Comparison of ENCODE assay signal across 26 cellular contexts in genomic region chr6:24522821-24523175, GRCh38. TPM values are rescaled to one million over a fixed set of nuclear protein-coding genes. Genes with fewer than 3 reads are reported as not detected.
DNase-seq lines count a peak whose midpoint lies in the region; ATAC-seq, FAIRE-seq and TF ChIP-seq lines count a peak whose summit lies in the region.
"Had no signal": no experiment of that assay in that cellular context is flagged by ENCODE, and none has a peak within 500 bp of the region (broad histone marks: within the 10 kb centered on the region; RNA-seq: fewer than 3 reads in every experiment).

No MANE protein-coding gene starts in this region.

- DNase-seq in HepG2 (ENCODE audit: low spot score) (no peak), right lobe of liver (no peak), GM12878 (ENCODE audit: low read depth, low spot score) (no peak), A172 (ENCODE audit: low spot score) (no peak), NCI-H82 (lab: John Stamatoyannopoulos, UW) (no peak), medulla oblongata (ENCODE audit: extremely low spot score) (no peak), cardiac septum (ENCODE audit: low spot score) (no peak)
- DNase-seq: activated CD4-positive, alpha-beta T cell treated with anti-CD3 and anti-CD28 coated beads, Interleukin-2, amount 10 ng/mL, durations not matched to agents 7 days and 5 days; activated effector memory CD4-positive, alpha-beta T cell treated with Interleukin-2 at 50 U/mL for 16 hours; activated T-cell treated with anti-CD3 and anti-CD28 coated beads, Interleukin-2, amount 50 U/mL, for 1 hour; CD8-positive, alpha-beta memory T cell; colonic mucosa; effector CD4-positive, alpha-beta T cell; H9; immature natural killer cell; T-cell; transverse colon had no signal

- POLR2A ChIA-PET in HepG2 (lab: Yijun Ruan, JAX), result no interaction called here
- POLR2A ChIA-PET in GM12878 (lab: Charles Lee), result interaction anchor here (0.6 to 2.1 kb wide), 6 partner anchors 28 to 527 kb away, joined by 3 to 15 read pairs (median 6); partner anchors contain the start of gene ALDH5A1

- SMC1A ChIA-PET in GM12878 (lab: Charles Lee; ENCODE audit: uncharacterized antibody, unreplicated experiment), result interaction anchor here (0.6 to 6.0 kb wide), 31 partner anchors 10 to 491 kb away, joined by 3 to 68 read pairs (median 5); partner anchors contain the start of genes ALDH5A1, GPLD1 and KIAA0319

- no peaks in the 10 kb centered on the region for H3K27me3 Mint-ChIP-seq in nephron (ENCODE audit: low read depth)
- H3K27me3 Mint-ChIP-seq: activated CD4-positive, alpha-beta T cell treated with anti-CD3 and anti-CD28 coated beads, Interleukin-2, amount 10 ng/mL, durations not matched to agents 7 days and 5 days; CD8-positive, alpha-beta memory T cell; T-cell had no signal

- no peaks in the 10 kb centered on the region for H3K9me3 Mint-ChIP-seq in nephron
- H3K9me3 Mint-ChIP-seq: activated CD4-positive, alpha-beta T cell treated with anti-CD3 and anti-CD28 coated beads, Interleukin-2, amount 10 ng/mL, durations not matched to agents 7 days and 5 days; activated naive CD4-positive, alpha-beta T cell treated with anti-CD3 and anti-CD28 coated beads, Interleukin-2, amount 50 U/mL, for 72 hours; CD8-positive, alpha-beta memory T cell; H9; immature natural killer cell; T-cell; WTC11 had no signal

- no peak for ATAC-seq in HepG2
- no peak for ATAC-seq in right lobe of liver
- ATAC-seq in GM12878, result no peak
- ATAC-seq: activated naive CD4-positive, alpha-beta T cell treated with anti-CD3 and anti-CD28 coated beads, Interleukin-2, amount 50 U/mL, for 72 hours; sciatic nerve; T-cell; WTC11 had no signal

- H3K4me1 ChIP-seq in HepG2 (ENCODE audit: insufficient read depth, low read length), result no peaks in the 10 kb centered on the region; the same call in 1 of the 2 replicates
- no peaks in the 10 kb centered on the region for H3K4me1 ChIP-seq in right lobe of liver
- H3K4me1 ChIP-seq in GM12878 (ENCODE audit: control insufficient read depth, insufficient read depth, low read length), result peaks cover 19% of the 10 kb centered on the region
- H3K4me1 ChIP-seq: colonic mucosa, prostate gland, transverse colon had no signal

- no peaks in the 10 kb centered on the region for H4K20me1 ChIP-seq in HepG2 (ENCODE audit: insufficient read depth, low read length)
- H4K20me1 ChIP-seq in GM12878 (ENCODE audit: control insufficient read depth, insufficient read depth), result no peaks in the 10 kb centered on the region

- H3K27ac ChIP-seq in HepG2 (ENCODE audit: extremely low read length, insufficient read depth, low read length) (no peak overlapping the region), right lobe of liver (no peak overlapping the region), GM12878 (ENCODE audit: control insufficient read depth, insufficient read depth) (no peak overlapping the region)
- H3K27ac ChIP-seq: cardiac muscle cell, colonic mucosa, HL-60, prostate gland, RWPE1, transverse colon had no signal

- no peak overlapping the region for H2AFZ ChIP-seq in HepG2 (ENCODE audit: low read length)
- H2AFZ ChIP-seq in GM12878 (ENCODE audit: control insufficient read depth, low read depth, low read length), result peak overlapping the region; percentile 38

- no peak overlapping the region for H3K4me3 Mint-ChIP-seq in nephron
- H3K4me3 Mint-ChIP-seq: activated CD4-positive, alpha-beta T cell treated with anti-CD3 and anti-CD28 coated beads, Interleukin-2, amount 10 ng/mL, durations not matched to agents 7 days and 5 days; CD8-positive, alpha-beta memory T cell; H9; immature natural killer cell; T-cell; WTC11 had no signal

- intact Hi-C loops in HepG2 (cut with micrococcal nuclease; ENCODE audit: unreplicated experiment), result loop anchor here (10.0 kb wide), 1 partner anchor 172 kb away; no protein-coding TSS in a partner anchor
- intact Hi-C loops in right lobe of liver (cut with DNase I), result loop anchor here in 1 of 2 donors (5.0 kb wide), 1 partner anchor 95 kb away; no protein-coding TSS in a partner anchor
- intact Hi-C loops in GM12878 (cut with micrococcal nuclease; ENCODE audit: unreplicated experiment), result loop anchor here (5.0 kb wide), 3 partner anchors 90 to 460 kb away; no protein-coding TSS in a partner anchor
- intact Hi-C loops in cardiac septum (cut with DNase I), result loop anchor here (5.0 kb wide), 1 partner anchor 90 kb away; no protein-coding TSS in a partner anchor

- H3K36me3 ChIP-seq in HepG2 (replicated peaks in 1 of 2; ENCODE audit: control insufficient read depth in 1 of 2, insufficient read depth in 2 of 2, low read length in 2 of 2), result peaks cover 1 to 15% of the 10 kb centered on the region in 2 experiments; a peak in 3 of 5 replicates
- peaks cover 0 to 4% (median under 1%) of the 10 kb centered on the region in 4 donors for H3K36me3 ChIP-seq in right lobe of liver
- no peaks in the 10 kb centered on the region for H3K36me3 ChIP-seq in GM12878 (ENCODE audit: control insufficient read depth in 2 of 2, insufficient read depth in 2 of 2, low read length in 1 of 2)
- H3K36me3 ChIP-seq: cardiac muscle cell, colonic mucosa, prostate gland, transverse colon had no signal

- H3K4me2 ChIP-seq in HepG2 (ENCODE audit: low read depth, low read length) (no peak overlapping the region), GM12878 (ENCODE audit: control insufficient read depth, insufficient read depth) (no peak overlapping the region)

- H3K9me3 ChIP-seq in HepG2 (ENCODE audit: low read length) (no peaks in the 10 kb centered on the region), right lobe of liver (no peaks in the 10 kb centered on the region), GM12878 (replicated peaks; ENCODE audit: control insufficient read depth, insufficient read depth, low read length) (no peaks in the 10 kb centered on the region)
- H3K9me3 ChIP-seq: colonic mucosa, prostate gland, transverse colon had no signal

- H3K27me3 ChIP-seq in HepG2 (ENCODE audit: control insufficient read depth in 1 of 2, insufficient read depth in 2 of 2, low read length in 2 of 2) (no peaks in the 10 kb centered on the region), right lobe of liver (no peaks in the 10 kb centered on the region), GM12878 (replicated peaks in 1 of 2; ENCODE audit: control insufficient read depth in 2 of 2, insufficient read depth in 2 of 2, low read length in 1 of 2) (no peaks in the 10 kb centered on the region)
- H3K27me3 ChIP-seq: cardiac muscle cell, colonic mucosa, transverse colon had no signal

- 98% methylated on average over 6 of the region's 6 CpGs for WGBS in HepG2 (ENCODE audit: low lambda C conversion rate)
- WGBS in right lobe of liver (ENCODE audit: insufficient coverage, low coverage, low lambda C conversion rate, missing lambda C conversion rate), result 77% methylated on average over 6 of the region's 6 CpGs
- 75% methylated on average over 6 of the region's 6 CpGs for WGBS in GM12878 (ENCODE audit: insufficient coverage, insufficient replicate concordance, low lambda C conversion rate, missing lambda C conversion rate)

- no peak for TF ChIP-seq POLR2A in HepG2 (IDR thresholded peaks at IDR 0.05; ENCODE audit: insufficient read depth in 1 of 2, low read depth in 2 of 2, low read length in 2 of 2)
- no peak for TF ChIP-seq POLR2A in right lobe of liver (IDR thresholded peaks at IDR 0.05)
- no peak for TF ChIP-seq POLR2A in GM12878 (IDR thresholded peaks at IDR 0.05; ENCODE audit: low read depth, low read length)

- no peak for FAIRE-seq in HepG2 (lab: Jason Lieb, UNC)
- no peak for FAIRE-seq in GM12878 (lab: Jason Lieb, UNC)
- FAIRE-seq: A204.1 had no signal

- in situ Hi-C loops in HepG2 (cut with HindIII; ENCODE audit: extremely low pct_ligation_motif_present, low pct_unique_long_range_greater_than_20kb), result loop anchor here (5.0 kb wide), 1 partner anchor 90 kb away; no protein-coding TSS in a partner anchor
- in situ Hi-C loops in GM12878 (cut with MboI), result loop anchor here (5.0 to 10.0 kb wide), 2 partner anchors 175 to 238 kb away; no protein-coding TSS in a partner anchor

- TF ChIP-seq EP300 in HepG2 (IDR thresholded peaks at IDR 0.05; ENCODE audit: low read depth in 2 of 2, low read length in 2 of 2), result no peak
- no peak for TF ChIP-seq EP300 in HepG2 (CRISPR knock-in tag; IDR thresholded peaks at IDR 0.05; ENCODE audit: borderline replicate concordance)
- TF ChIP-seq EP300 in GM12878 (IDR thresholded peaks at IDR 0.05; ENCODE audit: borderline replicate concordance in 1 of 2, control insufficient read depth in 1 of 2, low read depth in 2 of 2, low read length in 2 of 2), result no peak

- RAD21 ChIA-PET in GM12878 (lab: Charles Lee; ENCODE audit: unreplicated experiment), result interaction anchor here (0.5 to 4.4 kb wide), 15 partner anchors 21 to 495 kb away, joined by 3 to 81 read pairs (median 4); partner anchors contain the start of gene ALDH5A1

- H3K79me2 ChIP-seq in HepG2 (ENCODE audit: insufficient read depth, low read length) (no peaks in the 10 kb centered on the region), GM12878 (ENCODE audit: control insufficient read depth, insufficient read depth, low read length) (no peaks in the 10 kb centered on the region)

- peaks cover 16% of the 10 kb centered on the region for H3K36me3 Mint-ChIP-seq in nephron (ENCODE audit: low read depth)
- H3K36me3 Mint-ChIP-seq: activated naive CD4-positive, alpha-beta T cell treated with anti-CD3 and anti-CD28 coated beads, Interleukin-2, amount 50 U/mL, for 72 hours; WTC11 had no signal

- TF ChIP-seq CTCF in HepG2 (CRISPR knock-in tag; IDR thresholded peaks at IDR 0.05) (no peak), right lobe of liver (IDR thresholded peaks at IDR 0.05) (no peak), GM12878 (IDR thresholded peaks at IDR 0.05 in 2 of 3, conservative IDR thresholded peaks at IDR 0.05 in 1 of 3; ENCODE audit: control insufficient read depth in 2 of 3, extremely low read depth in 1 of 3, insufficient read depth in 1 of 3, low read depth in 3 of 3, low read length in 3 of 3) (no peak), nephron (IDR thresholded peaks at IDR 0.05; ENCODE audit: unreplicated experiment in 3 of 3) (no peak)

- CTCF ChIA-PET in HepG2 (lab: Yijun Ruan, JAX; ENCODE audit: low intra/inter-chr PET ratio, low total read pairs) (interaction anchor here (1.8 to 3.2 kb wide), 2 partner anchors 28 to 31 kb away, joined by 5 to 21 read pairs; partner anchors contain the start of gene ALDH5A1), GM12878 (lab: Yijun Ruan, JAX) (interaction anchor here (0.6 to 11.7 kb wide), 28 partner anchors 9 to 530 kb away, joined by 3 to 233 read pairs (median 4); partner anchors contain the start of genes ALDH5A1 and GPLD1)

- BruUV-seq in HepG2 (replicated peaks; lab: Mats Ljungman, UMichigan) (no TSS peak), GM12878 (replicated peaks; lab: Mats Ljungman, UMichigan) (no TSS peak)

- TF ChIP-seq RAD21 in HepG2 (CRISPR knock-in tag; IDR thresholded peaks at IDR 0.05) (no peak), GM12878 (IDR thresholded peaks at IDR 0.05; ENCODE audit: insufficient read depth, low read depth, low read length) (no peak)

- H3K9ac ChIP-seq in HepG2 (ENCODE audit: insufficient read depth, low read depth, low read length) (no peak overlapping the region), GM12878 (ENCODE audit: control insufficient read depth, insufficient read depth, low read length) (no peak overlapping the region)

- H3K4me3 ChIP-seq in HepG2 (replicated peaks in 1 of 3; ENCODE audit: insufficient read depth in 1 of 3, low read depth in 2 of 3, low read length in 3 of 3) (no peak overlapping the region), right lobe of liver (no peak overlapping the region), GM12878 (no peak overlapping the region)
- H3K4me3 ChIP-seq: cardiac muscle cell, colonic mucosa, prostate gland, transverse colon had no signal

- peak overlapping the region; percentile 68 to 92 (median 72) for H3K27ac Mint-ChIP-seq in nephron
- H3K27ac Mint-ChIP-seq: activated CD4-positive, alpha-beta T cell treated with anti-CD3 and anti-CD28 coated beads, Interleukin-2, amount 10 ng/mL, durations not matched to agents 7 days and 5 days; activated naive CD4-positive, alpha-beta T cell treated with anti-CD3 and anti-CD28 coated beads, Interleukin-2, amount 50 U/mL, for 72 hours; H9; T-cell; WTC11 had no signal

- peaks cover 6% of the 10 kb centered on the region for H3K4me1 Mint-ChIP-seq in nephron
- H3K4me1 Mint-ChIP-seq: CD8-positive, alpha-beta memory T cell; immature natural killer cell; WTC11 had no signal

RNA-seq across cellular contexts. Expression of gene ALDH5A1, which starts 28.0 kb away (rescaled TPM):
- total RNA-seq in HepG2 (2016; rRNA removed; fragmentation: Illumina TruSeq; extraction: Trizol) (27.6 and 32.5 TPM in 2 replicates), right lobe of liver (10 to 100 TPM; 24.2 to 71.0 (median 47.2) TPM), GM12878 (2014; rRNA removed) (10.2 and 10.6 TPM in 2 replicates), GM12878 (2014; rRNA removed; fragmentation: Illumina TruSeq; extraction: Trizol) (6.5 and 8.5 TPM in 2 replicates), GM12878 (2021) (13.8 and 15.3 TPM in 2 replicates), cardiac septum (17.4 TPM)
- 12.0 and 12.4 TPM in 2 replicates for total RNA-seq in HepG2 (2016; cell fraction: cytosol; rRNA removed; fragmentation: Illumina TruSeq; extraction: Trizol; ENCODE audit: low read depth)
- total RNA-seq in HepG2 (2016; cell fraction: insoluble cytoplasmic fraction; rRNA removed; fragmentation: Illumina TruSeq; extraction: Trizol), result 26.7 and 32.6 TPM in 2 replicates
- total RNA-seq in HepG2 (2016; cell fraction: membrane; rRNA removed; fragmentation: Illumina TruSeq; extraction: Trizol), result 12.3 and 14.1 TPM in 2 replicates
- 25.2 and 33.4 TPM in 2 replicates for total RNA-seq in HepG2 (2016; cell fraction: nucleus; rRNA removed; fragmentation: Illumina TruSeq; extraction: Trizol)
- polyA plus RNA-seq in HepG2 (2011; rRNA removed) (12.7 and 12.8 TPM in 2 replicates), GM12878 (2011; rRNA removed) (6.2 and 7.7 TPM in 2 replicates), GM12878 (2014; fragmentation: Illumina TruSeq; extraction: Trizol) (12.5 and 13.5 TPM in 2 replicates), GM12878 (2014; fragmentation: Nextera tagmentation; extraction: Ambion mirVana) (1 to 10 TPM; 2.6 to 6.9 TPM), GM12878 (2014; rRNA removed) (10.6 and 11.0 TPM in 2 replicates), GM12878 (2016; fragmentation: Nextera tagmentation; extraction: Ambion mirVana) (10 to 100 TPM in 1 of 2 experiments, 1 to 10 TPM in 1; 8.2 to 11.9 TPM)
- polyA plus RNA-seq in HepG2 (2011; cell fraction: cytosol; rRNA removed), result 7.6 and 9.9 TPM in 2 replicates
- polyA plus RNA-seq in HepG2 (2011; cell fraction: nucleus; rRNA removed), result 8.3 and 9.4 TPM in 2 replicates
- 13.6 and 17.2 TPM in 2 replicates for polyA plus RNA-seq in HepG2 (2012)
- polyA plus RNA-seq in HepG2 (2016; cell fraction: cytosol; fragmentation: Illumina TruSeq; extraction: Trizol; ENCODE audit: low read depth), result 1.6 and 1.9 TPM in 2 replicates
- 32.3 and 36.6 TPM in 2 replicates for polyA plus RNA-seq in HepG2 (2016; cell fraction: insoluble cytoplasmic fraction; fragmentation: Illumina TruSeq; extraction: Trizol; ENCODE audit: low read depth)
- 5.4 and 6.1 TPM in 2 replicates for polyA plus RNA-seq in HepG2 (2016; cell fraction: membrane; fragmentation: Illumina TruSeq; extraction: Trizol; ENCODE audit: low read depth)
- polyA plus RNA-seq in HepG2 (2016; cell fraction: nucleus; fragmentation: Illumina TruSeq; extraction: Trizol; ENCODE audit: insufficient read depth, low read depth), result 41.8 and 43.5 TPM in 2 replicates
- polyA minus RNA-seq in HepG2 (2011; rRNA and poly(A)+ RNA removed; ENCODE audit: low replicate concordance), result 12.3 and 17.3 TPM in 2 replicates
- polyA minus RNA-seq in HepG2 (2011; cell fraction: cytosol; rRNA and poly(A)+ RNA removed), result 18.7 and 20.1 TPM in 2 replicates
- polyA minus RNA-seq in HepG2 (2011; cell fraction: nucleus; rRNA and poly(A)+ RNA removed), result 11.3 and 17.3 TPM in 2 replicates
- 5.9 and 6.6 TPM in 2 replicates for total RNA-seq in GM12878 (2013; cell fraction: nucleolus; rRNA removed)
- polyA plus RNA-seq in GM12878 (2011; ENCODE audit: low read depth), result 7.6 TPM
- polyA plus RNA-seq in GM12878 (2011; cell fraction: cytosol; rRNA removed), result 4.0 and 4.4 TPM in 2 replicates
- 4.2 and 6.2 TPM in 2 replicates for polyA plus RNA-seq in GM12878 (2011; cell fraction: nucleus; rRNA removed)
- polyA plus RNA-seq in GM12878 (2012), result 9.9 and 10.9 TPM in 2 replicates
- polyA minus RNA-seq in GM12878 (2011; rRNA and poly(A)+ RNA removed), result 5.2 TPM in 2 replicates
- 2.3 and 3.3 TPM in 2 replicates for polyA minus RNA-seq in GM12878 (2011; cell fraction: cytosol; rRNA and poly(A)+ RNA removed)
- 2.1 TPM in 2 replicates for polyA minus RNA-seq in GM12878 (2011; cell fraction: nucleus; rRNA and poly(A)+ RNA removed)
- total RNA-seq in A172 (2014; rRNA removed; shearing (Covaris generic)), result 2.2 and 5.1 TPM in 2 replicates

RNA-seq across cellular contexts. Expression of gene GPLD1, which starts 33.4 kb away (rescaled TPM):
- total RNA-seq in HepG2 (2016; rRNA removed; fragmentation: Illumina TruSeq; extraction: Trizol) (6.4 and 7.6 TPM in 2 replicates), right lobe of liver (10 to 100 TPM; 19.9 to 53.0 (median 38.9) TPM), GM12878 (2014; rRNA removed) (1.0 TPM in 2 replicates), GM12878 (2014; rRNA removed; fragmentation: Illumina TruSeq; extraction: Trizol) (0.60 and 1.0 TPM in 2 replicates), GM12878 (2021) (1.0 and 1.2 TPM in 2 replicates), cardiac septum (0.81 TPM)
- total RNA-seq in HepG2 (2016; cell fraction: cytosol; rRNA removed; fragmentation: Illumina TruSeq; extraction: Trizol; ENCODE audit: low read depth), result 3.5 and 3.6 TPM in 2 replicates
- total RNA-seq in HepG2 (2016; cell fraction: insoluble cytoplasmic fraction; rRNA removed; fragmentation: Illumina TruSeq; extraction: Trizol), result 5.4 and 8.3 TPM in 2 replicates
- 4.6 and 4.9 TPM in 2 replicates for total RNA-seq in HepG2 (2016; cell fraction: membrane; rRNA removed; fragmentation: Illumina TruSeq; extraction: Trizol)
- total RNA-seq in HepG2 (2016; cell fraction: nucleus; rRNA removed; fragmentation: Illumina TruSeq; extraction: Trizol), result 9.4 and 10.7 TPM in 2 replicates
- polyA plus RNA-seq in HepG2 (2011; rRNA removed) (6.0 and 6.2 TPM in 2 replicates), GM12878 (2011; rRNA removed) (0.73 and 0.75 TPM in 2 replicates), GM12878 (2014; fragmentation: Illumina TruSeq; extraction: Trizol) (0.51 and 0.60 TPM in 2 replicates), GM12878 (2014; fragmentation: Nextera tagmentation; extraction: Ambion mirVana) (under 1 TPM; 0.13 to 0.16 TPM), GM12878 (2014; rRNA removed) (0.46 and 0.99 TPM in 2 replicates), GM12878 (2016; fragmentation: Nextera tagmentation; extraction: Ambion mirVana) (under 1 TPM; 0.04 to 0.66 TPM)
- 3.5 and 3.6 TPM in 2 replicates for polyA plus RNA-seq in HepG2 (2011; cell fraction: cytosol; rRNA removed)
- polyA plus RNA-seq in HepG2 (2011; cell fraction: nucleus; rRNA removed), result 7.3 and 8.6 TPM in 2 replicates
- 3.0 and 3.6 TPM in 2 replicates for polyA plus RNA-seq in HepG2 (2012)
- 0.34 and 0.76 TPM in 2 replicates for polyA plus RNA-seq in HepG2 (2016; cell fraction: cytosol; fragmentation: Illumina TruSeq; extraction: Trizol; ENCODE audit: low read depth)
- polyA plus RNA-seq in HepG2 (2016; cell fraction: insoluble cytoplasmic fraction; fragmentation: Illumina TruSeq; extraction: Trizol; ENCODE audit: low read depth), result 3.1 TPM in 2 replicates
- polyA plus RNA-seq in HepG2 (2016; cell fraction: membrane; fragmentation: Illumina TruSeq; extraction: Trizol; ENCODE audit: low read depth), result 1.2 and 1.5 TPM in 2 replicates
- polyA plus RNA-seq in HepG2 (2016; cell fraction: nucleus; fragmentation: Illumina TruSeq; extraction: Trizol; ENCODE audit: insufficient read depth, low read depth), result 9.6 and 10.3 TPM in 2 replicates
- polyA minus RNA-seq in HepG2 (2011; rRNA and poly(A)+ RNA removed; ENCODE audit: low replicate concordance), result 3.0 and 11.6 TPM in 2 replicates
- 3.7 and 5.0 TPM in 2 replicates for polyA minus RNA-seq in HepG2 (2011; cell fraction: cytosol; rRNA and poly(A)+ RNA removed)
- 11.5 and 11.8 TPM in 2 replicates for polyA minus RNA-seq in HepG2 (2011; cell fraction: nucleus; rRNA and poly(A)+ RNA removed)
- 9.6 and 11.9 TPM in 2 replicates for total RNA-seq in GM12878 (2013; cell fraction: nucleolus; rRNA removed)
- 0.28 TPM for polyA plus RNA-seq in GM12878 (2011; ENCODE audit: low read depth)
- 0.36 and 0.48 TPM in 2 replicates for polyA plus RNA-seq in GM12878 (2011; cell fraction: cytosol; rRNA removed)
- polyA plus RNA-seq in GM12878 (2011; cell fraction: nucleus; rRNA removed), result 1.3 and 1.4 TPM in 2 replicates
- polyA plus RNA-seq in GM12878 (2012), result 0.57 and 0.58 TPM in 2 replicates
- polyA minus RNA-seq in GM12878 (2011; rRNA and poly(A)+ RNA removed), result 0.77 and 1.1 TPM in 2 replicates
- polyA minus RNA-seq in GM12878 (2011; cell fraction: cytosol; rRNA and poly(A)+ RNA removed), result not detected in 2 replicates
- polyA minus RNA-seq in GM12878 (2011; cell fraction: nucleus; rRNA and poly(A)+ RNA removed), result 0.85 and 1.1 TPM in 2 replicates
- 0.36 and 0.55 TPM in 2 replicates for total RNA-seq in A172 (2014; rRNA removed; shearing (Covaris generic))
